In the genomic region with DNA sequence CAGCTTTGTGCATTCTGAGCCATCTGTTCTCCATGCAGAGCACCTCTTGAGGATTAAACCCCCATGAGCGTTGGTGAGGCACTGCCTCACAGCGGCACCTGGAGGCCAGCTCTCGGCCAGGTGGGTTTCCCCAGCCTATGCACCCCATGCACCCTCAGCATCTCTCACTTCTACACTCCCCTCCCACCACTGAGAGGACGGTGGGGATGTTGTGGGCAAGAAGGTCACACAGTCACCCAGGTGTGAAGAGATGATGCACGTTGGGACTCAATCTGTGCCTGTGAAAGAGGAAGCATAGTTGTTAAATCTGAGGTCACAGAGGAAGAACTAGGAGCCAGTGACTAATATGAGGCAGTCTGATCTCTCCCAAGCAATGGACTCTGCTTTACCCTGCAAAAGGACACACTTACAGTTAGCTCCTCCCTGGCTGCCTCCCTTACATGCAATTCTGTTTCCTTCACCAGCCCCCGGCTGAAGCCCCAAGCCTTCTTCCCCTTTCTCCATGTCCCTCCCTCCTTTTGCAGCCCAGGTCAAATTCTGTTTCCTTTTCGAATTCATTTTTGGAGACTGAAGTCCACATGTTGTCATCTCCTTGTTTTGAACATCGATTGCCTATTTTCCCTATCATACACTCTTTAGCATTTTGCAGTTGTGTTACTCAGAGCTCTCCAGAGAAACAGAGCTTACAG, we compare ENCODE assay signal across 8 cellular contexts. TPM values are rescaled to one million over a fixed set of nuclear protein-coding genes. Genes with fewer than 3 reads are reported as not detected.
DNase-seq lines count a peak whose midpoint lies in the region; ATAC-seq and TF ChIP-seq lines count a peak whose summit lies in the region.

No MANE protein-coding gene starts in this region.

- ATAC-seq in GM21526 (IDR thresholded peaks at IDR 0.05; ENCODE audit: low FRiP score, unreplicated experiment) = peak; percentile 99
- ATAC-seq in upper lobe of right lung = peak; percentile 87

- no peak overlapping the region for H3K27ac ChIP-seq in endodermal cell (ENCODE audit: low read depth, low read length)
- no peak overlapping the region for H3K27ac ChIP-seq in upper lobe of right lung

- H3K4me3 ChIP-seq in endodermal cell (ENCODE audit: low read length) (no peak overlapping the region), upper lobe of right lung (no peak overlapping the region), lower leg skin (ENCODE audit: low read depth, poor library complexity, severe bottlenecking) (no peak overlapping the region)

- H3K27me3 ChIP-seq in endodermal cell (ENCODE audit: control insufficient read depth, insufficient read depth, low read length, poor library complexity, severe bottlenecking) = no peaks in the 10 kb centered on the region
- no peaks in the 10 kb centered on the region for H3K27me3 ChIP-seq in upper lobe of right lung

- H3K27me3 Mint-ChIP-seq in endodermal cell (ENCODE audit: insufficient read depth) = peaks cover 2% of the 10 kb centered on the region

- no peaks in the 10 kb centered on the region for H3K36me3 Mint-ChIP-seq in endodermal cell (ENCODE audit: low read depth)

- TF ChIP-seq CTCF in GM13976 (IDR thresholded peaks at IDR 0.05; ENCODE audit: borderline replicate concordance, control extremely low read depth, extremely low read depth, insufficient read depth, missing control alignments) (peak; percentile 41), endodermal cell (conservative IDR thresholded peaks at IDR 0.05) (peak; percentile 55), upper lobe of right lung (IDR thresholded peaks at IDR 0.05) (no peak), lower leg skin (IDR thresholded peaks at IDR 0.05) (no peak)

- H3K9ac ChIP-seq in endodermal cell (ENCODE audit: extremely low read depth, low read length, poor library complexity, severe bottlenecking) = no peak overlapping the region

- no peak overlapping the region for H3K4me3 Mint-ChIP-seq in endodermal cell

- in situ Hi-C loops in GM13976 (cut with MboI; ENCODE audit: low sequenced_read_pairs, unreplicated experiment) = no loop called here
- in situ Hi-C loops in KBM-7 (cut with MboI; ENCODE audit: low pct_unique_long_range_greater_than_20kb, low sequenced_read_pairs) = no loop called here

- no peak overlapping the region for H3K27ac Mint-ChIP-seq in endodermal cell

- no peaks in the 10 kb centered on the region for H3K9me3 Mint-ChIP-seq in endodermal cell

- intact Hi-C loops in upper lobe of right lung (cut with DNase I) (no loop called here), lower leg skin (cut with DNase I; ENCODE audit: low total_unique reads) (no loop called here)

- TF ChIP-seq POLR2A in lower leg skin (IDR thresholded peaks at IDR 0.05) = no peak

- DNase-seq in GM13976 (ENCODE audit: low spot score) (peak; percentile 67), KBM-7 (peak; percentile 89), endodermal cell (peak; percentile 68), upper lobe of right lung (no peak), HuH-7.5 (ENCODE audit: low spot score) (no peak), lower leg skin (ENCODE audit: low spot score in 2 of 2) (no peak)
- no peak for DNase-seq in activated CD4-positive, alpha-beta T cell treated with anti-CD3 and anti-CD28 coated beads, Interleukin-2, amount 50 U/mL, for 1 hour

- H3K4me1 ChIP-seq in endodermal cell (ENCODE audit: control insufficient read depth, insufficient read depth, low read length) (peaks cover 4% of the 10 kb centered on the region), upper lobe of right lung (no peaks in the 10 kb centered on the region)

- H3K9me3 ChIP-seq in endodermal cell (ENCODE audit: control insufficient read depth, low read length) (no peaks in the 10 kb centered on the region), upper lobe of right lung (no peaks in the 10 kb centered on the region)

- H3K4me1 Mint-ChIP-seq in endodermal cell = no peaks in the 10 kb centered on the region

- WGBS in endodermal cell (ENCODE audit: insufficient coverage in 1 of 2, insufficient read length in 1 of 2), 2 experiments = 62 to 78% methylated on average over 2 to 8 of the region's 8 CpGs
- 46 to 71% methylated on average over 8 of the region's 8 CpGs for WGBS in lower leg skin, 2 donors

- H3K36me3 ChIP-seq in endodermal cell (ENCODE audit: control insufficient read depth, insufficient read depth, low read length) = no peaks in the 10 kb centered on the region
- H3K36me3 ChIP-seq in upper lobe of right lung = no peaks in the 10 kb centered on the region

RNA-seq across cellular contexts. Expression of a gene that starts 58.5 kb away (rescaled TPM):
- 1 to 10 TPM; 5.6 to 6.9 TPM for total RNA-seq in endodermal cell
- 8.7 TPM for polyA plus RNA-seq in endodermal cell (2013, experiment 1 of 2)
- polyA plus RNA-seq in endodermal cell (2013, experiment 2 of 2) = 7.3 TPM
- total RNA-seq in upper lobe of right lung = 2.7 TPM
- total RNA-seq in lower leg skin = 10 to 100 TPM in 3 of 4 donors, 1 to 10 TPM in 1; 4.3 to 30.1 (median 15.5) TPM

Comparison
In these comparisons a context has a peak if more than half of its experiments do, and no peak if none do; other contexts are left out.
1. DNase-seq: peak in GM13976 (single experiment), KBM-7 (single experiment) and endodermal cell (single experiment); none in upper lobe of right lung (single experiment), HuH-7.5 (single experiment), lower leg skin (0 of 2) and activated CD4-positive, alpha-beta T cell treated with anti-CD3 and anti-CD28 coated beads, Interleukin-2, amount 50 U/mL, for 1 hour (single experiment).
2. CTCF ChIP-seq: peak in GM13976 (single experiment) and endodermal cell (single experiment); none in upper lobe of right lung (single experiment) and lower leg skin (0 of 3).